In genomic region chr4:97395980-97396562, GRCh38 we compare ENCODE assay signal across 20 cellular contexts.
DNase-seq lines count a peak whose midpoint lies in the region; ATAC-seq and TF ChIP-seq lines count a peak whose summit lies in the region.
"Had no signal": no experiment of that assay in that cellular context is flagged by ENCODE, and none has a peak within 500 bp of the region (broad histone marks: within the 10 kb centered on the region; RNA-seq: fewer than 3 reads in every experiment).

No MANE protein-coding gene starts in this region.

- peak; percentile 69 for ATAC-seq in PC-3
- no peak for ATAC-seq in stimulated activated effector memory CD8-positive, alpha-beta T cell treated with anti-CD3 and anti-CD28 coated beads, Interleukin-12 subunit alpha, Interleukin-12 subunit beta, amount 100 ng/mL, for 72 hours
- ATAC-seq: A549, GM12878, Panc1, Right ventricle myocardium inferior had no signal

- no peak overlapping the region for H3K4me3 Mint-ChIP-seq in stimulated activated effector memory CD8-positive, alpha-beta T cell treated with anti-CD3 and anti-CD28 coated beads, Interleukin-12 subunit alpha, Interleukin-12 subunit beta, amount 100 ng/mL, for 72 hours

- BruUV-seq in A673 (replicated peaks; lab: Mats Ljungman, UMichigan), result no TSS peak
- no TSS peak for BruUV-seq in PC-3 (replicated peaks; lab: Mats Ljungman, UMichigan)

- no peak overlapping the region for H2AFZ ChIP-seq in PC-3 (ENCODE audit: low read length)

- no peaks in the 10 kb centered on the region for H3K36me3 ChIP-seq in A673 (ENCODE audit: insufficient read depth, low read length, poor library complexity, severe bottlenecking)
- H3K36me3 ChIP-seq in PC-3 (ENCODE audit: low read depth, low read length), result no peaks in the 10 kb centered on the region

- H3K27me3 ChIP-seq in A673 (replicated peaks; ENCODE audit: insufficient read depth, low read depth, low read length, poor library complexity) (no peaks in the 10 kb centered on the region), PC-3 (ENCODE audit: low read length) (no peaks in the 10 kb centered on the region)

- no peak overlapping the region for H3K27ac ChIP-seq in A673 (ENCODE audit: low read depth, low read length, poor library complexity, severe bottlenecking)
- H3K27ac ChIP-seq in PC-3 (ENCODE audit: low read length), result no peak overlapping the region
- H3K27ac ChIP-seq: A549, C4-2B, SK-N-MC had no signal

- TF ChIP-seq CTCF in A673 (conservative IDR thresholded peaks at IDR 0.05; ENCODE audit: low read depth, low read length) (no peak), PC-3 (conservative IDR thresholded peaks at IDR 0.05; ENCODE audit: low read depth, low read length) (no peak)

- H3F3A ChIP-seq in PC-3 (ENCODE audit: low read length, unreplicated experiment), result no peaks in the 10 kb centered on the region

- H3K4me3 ChIP-seq in A673 (ENCODE audit: low read depth, low read length, poor library complexity, severe bottlenecking), result no peak overlapping the region
- no peak overlapping the region for H3K4me3 ChIP-seq in PC-3 (ENCODE audit: low read length)
- H3K4me3 ChIP-seq: A549, GM12878, SK-N-MC had no signal

- no peaks in the 10 kb centered on the region for H4K20me1 ChIP-seq in PC-3 (ENCODE audit: low read length)

- H3K27ac Mint-ChIP-seq in stimulated activated effector memory CD8-positive, alpha-beta T cell treated with anti-CD3 and anti-CD28 coated beads, Interleukin-12 subunit alpha, Interleukin-12 subunit beta, amount 100 ng/mL, for 72 hours, result no peak overlapping the region

- H3K36me3 Mint-ChIP-seq in stimulated activated effector memory CD8-positive, alpha-beta T cell treated with anti-CD3 and anti-CD28 coated beads, Interleukin-12 subunit alpha, Interleukin-12 subunit beta, amount 100 ng/mL, for 72 hours, result no peaks in the 10 kb centered on the region

- peaks cover 12% of the 10 kb centered on the region for H3K9me3 Mint-ChIP-seq in stimulated activated effector memory CD8-positive, alpha-beta T cell treated with anti-CD3 and anti-CD28 coated beads, Interleukin-12 subunit alpha, Interleukin-12 subunit beta, amount 100 ng/mL, for 72 hours

- intact Hi-C loops in A673 (cut with micrococcal nuclease; ENCODE audit: unreplicated experiment), result no loop called here
- intact Hi-C loops in PC-3 (cut with micrococcal nuclease), result loop anchor here (10.0 kb wide), 1 partner anchor 99 kb away; no protein-coding TSS in a partner anchor

- no peaks in the 10 kb centered on the region for H3K4me1 Mint-ChIP-seq in stimulated activated effector memory CD8-positive, alpha-beta T cell treated with anti-CD3 and anti-CD28 coated beads, Interleukin-12 subunit alpha, Interleukin-12 subunit beta, amount 100 ng/mL, for 72 hours

- no peak overlapping the region for H3K9ac ChIP-seq in PC-3 (ENCODE audit: low read length)

- POLR2A ChIA-PET in A673 (lab: Charles Lee; ENCODE audit: low non-redundant PET), result no interaction called here
- POLR2A ChIA-PET in PC-3 (lab: Charles Lee; ENCODE audit: unreplicated experiment), result no interaction called here

- H3K9me3 ChIP-seq in A673 (ENCODE audit: low read depth, low read length, poor library complexity, severe bottlenecking), result peaks cover 3% of the 10 kb centered on the region
- no peaks in the 10 kb centered on the region for H3K9me3 ChIP-seq in PC-3 (ENCODE audit: low read length)
- H3K9me3 ChIP-seq: A549 had no signal

- H3K4me1 ChIP-seq in A673 (ENCODE audit: insufficient read depth, low read length, poor library complexity, severe bottlenecking) (no peaks in the 10 kb centered on the region), PC-3 (ENCODE audit: insufficient read depth, low read length) (peaks cover 13% of the 10 kb centered on the region)
- H3K4me1 ChIP-seq: A549 had no signal

- H3K4me2 ChIP-seq in PC-3 (ENCODE audit: low read length), result no peak overlapping the region
- H3K4me2 ChIP-seq: A549 had no signal

- no peaks in the 10 kb centered on the region for H3K79me2 ChIP-seq in PC-3 (ENCODE audit: low read length)

- no peaks in the 10 kb centered on the region for H3K9me2 ChIP-seq in PC-3 (replicated peaks; ENCODE audit: low read length)

- DNase-seq in A673 (ENCODE audit: low spot score) (peak; percentile 11), LHCN-M2 (ENCODE audit: low read depth) (peak; percentile 1), PC-3 (peak; percentile 37), left kidney (ENCODE audit: low read depth, low spot score) (peak; percentile 63), NCI-H146 (lab: John Stamatoyannopoulos, UW) (no peak), NCI-H2171 treated with DMSO at 0.1 percent for 48 hours (lab: John Stamatoyannopoulos, UW) (no peak)
- DNase-seq in activated naive CD4-positive, alpha-beta T cell treated with anti-CD3 and anti-CD28 coated beads, Interleukin-2, amount 50 U/mL, for 16 hours, result no peak
- DNase-seq in stimulated activated effector memory CD8-positive, alpha-beta T cell treated with anti-CD3 and anti-CD28 coated beads, Interleukin-12 subunit alpha, Interleukin-12 subunit beta, amount 100 ng/mL, for 72 hours (ENCODE audit: low spot score in 2 of 2), result no peak
- DNase-seq: DMS 273 treated with DMSO at 0.1 percent for 48 hours, GDM1, HCEC 1CT, KG1, NCI-H1048, NCI-H1694 treated with DMSO at 0.1 percent for 48 hours had no signal

- CTCF ChIA-PET in A673 (lab: Charles Lee) (no interaction called here), PC-3 (lab: Charles Lee) (no interaction called here)

Comparison
In these comparisons a context has a peak if more than half of its experiments do, and no peak if none do; other contexts are left out.
1. DNase-seq: peak in A673 (single experiment), LHCN-M2 (single experiment), PC-3 (single experiment) and left kidney (single experiment); none in NCI-H146 (single experiment), activated naive CD4-positive, alpha-beta T cell treated with anti-CD3 and anti-CD28 coated beads, Interleukin-2, amount 50 U/mL, for 16 hours (single experiment), stimulated activated effector memory CD8-positive, alpha-beta T cell treated with anti-CD3 and anti-CD28 coated beads, Interleukin-12 subunit alpha, Interleukin-12 subunit beta, amount 100 ng/mL, for 72 hours (0 of 2) and NCI-H2171 treated with DMSO at 0.1 percent for 48 hours (single experiment).